Comparison of ENCODE assay signal across 12 cellular contexts in the genomic region with DNA sequence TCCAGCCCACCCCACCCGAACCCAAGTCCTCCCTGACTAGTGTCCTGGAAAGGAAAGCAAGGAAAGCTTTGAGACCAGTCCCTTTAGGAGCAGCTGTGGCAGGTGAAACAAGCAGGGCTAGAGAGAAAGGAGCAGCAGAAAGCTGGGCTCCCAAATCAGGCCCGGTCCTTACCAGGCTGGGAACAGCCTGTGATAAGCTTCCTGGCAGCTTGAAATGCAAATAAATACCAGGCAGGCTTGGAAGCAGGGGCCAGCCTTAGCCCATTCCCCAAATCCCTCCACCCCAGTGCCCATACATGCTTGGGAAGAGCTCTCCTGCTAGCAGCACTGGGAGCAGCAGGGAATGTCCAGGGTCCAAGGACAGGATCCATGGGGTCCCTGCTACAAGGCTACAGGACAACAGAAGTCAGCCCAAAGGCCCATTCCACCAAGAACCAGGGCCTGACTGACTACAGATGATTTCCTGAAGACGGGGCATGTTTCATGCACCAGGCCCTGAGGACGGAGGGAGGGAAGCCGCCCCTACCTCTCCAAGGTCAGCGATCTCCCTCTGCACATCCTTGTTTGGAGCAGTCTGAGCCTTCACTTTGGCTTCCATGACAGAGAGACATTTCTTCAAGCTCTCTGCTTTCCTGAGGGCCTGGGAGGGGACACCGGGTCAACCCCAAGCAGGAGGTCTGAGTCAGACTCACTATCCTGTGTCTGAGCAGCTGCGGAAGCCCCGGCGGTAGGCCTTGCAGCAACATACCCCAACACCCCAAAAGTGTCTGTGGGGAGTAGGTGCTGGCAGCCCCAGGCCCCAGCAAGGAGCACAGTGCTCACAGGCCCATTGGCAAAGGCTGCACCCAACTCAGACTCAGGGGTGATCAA. TPM values are rescaled to one million over a fixed set of nuclear protein-coding genes. Genes with fewer than 3 reads are reported as not detected.
DNase-seq lines count a peak whose midpoint lies in the region; ATAC-seq and TF ChIP-seq lines count a peak whose summit lies in the region.
"Had no signal": no experiment of that assay in that cellular context is flagged by ENCODE, and none has a peak within 500 bp of the region (broad histone marks: within the 10 kb centered on the region; RNA-seq: fewer than 3 reads in every experiment).

No MANE protein-coding gene starts in this region.

- H3K36me3 Mint-ChIP-seq in activated CD4-positive, alpha-beta memory T cell treated with anti-CD3 and anti-CD28 coated beads, Interleukin-2, amount 10 ng/mL, durations not matched to agents 7 days and 5 days (ENCODE audit: low read depth) = peaks cover 64% of the 10 kb centered on the region
- H3K36me3 Mint-ChIP-seq in activated CD4-positive, alpha-beta memory T cell treated with anti-CD3 and anti-CD28 coated beads for 36 hours = peaks cover 59% of the 10 kb centered on the region
- peaks cover 24% of the 10 kb centered on the region for H3K36me3 Mint-ChIP-seq in activated naive CD8-positive, alpha-beta T cell treated with anti-CD3 and anti-CD28 coated beads, Interleukin-2, amount 10 ng/mL, durations not matched to agents 7 days and 5 days
- H3K36me3 Mint-ChIP-seq in nephron progenitor cell (ENCODE audit: low read depth) = peaks cover 36% of the 10 kb centered on the region

- no peaks in the 10 kb centered on the region for H3K4me1 ChIP-seq in HEK293 (ENCODE audit: control insufficient read depth, insufficient read depth, low read length)

- ATAC-seq in activated naive CD8-positive, alpha-beta T cell treated with anti-CD3 and anti-CD28 coated beads, Interleukin-2, amount 10 ng/mL, durations not matched to agents 7 days and 5 days (ENCODE audit: low read depth) = no peak
- no peak for ATAC-seq in HG03439 (IDR thresholded peaks at IDR 0.05; ENCODE audit: unreplicated experiment)

- POLR2A ChIA-PET in activated CD4-positive, alpha-beta memory T cell treated with anti-CD3 and anti-CD28 coated beads, Interleukin-2, amount 10 ng/mL, durations not matched to agents 7 days and 5 days (lab: Charles Lee) = interaction anchor here (0.7 kb wide), 1 partner anchor 33 kb away, joined by 3 read pairs; no protein-coding TSS in a partner anchor
- POLR2A ChIA-PET in activated CD4-positive, alpha-beta memory T cell treated with anti-CD3 and anti-CD28 coated beads for 36 hours (lab: Charles Lee) = interaction anchor here (0.7 to 1.7 kb wide), 2 partner anchors 35 to 93 kb away, joined by 3 to 8 read pairs; partner anchors contain the start of genes AARS1 and DDX19A
- POLR2A ChIA-PET in HEK293 (lab: Yijun Ruan, JAX) = interaction anchor here (1.0 to 1.2 kb wide), 2 partner anchors 28 to 35 kb away, joined by 3 to 4 read pairs; partner anchors contain the start of gene AARS1
- POLR2A ChIA-PET in activated naive CD8-positive, alpha-beta T cell treated with anti-CD3 and anti-CD28 coated beads, Interleukin-2, amount 10 ng/mL, durations not matched to agents 7 days and 5 days (lab: Charles Lee) = no interaction called here

- TF ChIP-seq CTCF in HEK293 (tag by site-specific recombination; IDR thresholded peaks at IDR 0.05) (no peak), nephron progenitor cell (IDR thresholded peaks at IDR 0.05) (no peak)

- no peaks in the 10 kb centered on the region for H3K9me3 Mint-ChIP-seq in activated CD4-positive, alpha-beta memory T cell treated with anti-CD3 and anti-CD28 coated beads, Interleukin-2, amount 10 ng/mL, durations not matched to agents 7 days and 5 days
- H3K9me3 Mint-ChIP-seq in activated CD4-positive, alpha-beta memory T cell treated with anti-CD3 and anti-CD28 coated beads for 36 hours = no peaks in the 10 kb centered on the region
- no peaks in the 10 kb centered on the region for H3K9me3 Mint-ChIP-seq in activated naive CD8-positive, alpha-beta T cell treated with anti-CD3 and anti-CD28 coated beads, Interleukin-2, amount 10 ng/mL, durations not matched to agents 7 days and 5 days
- H3K9me3 Mint-ChIP-seq in nephron progenitor cell = no peaks in the 10 kb centered on the region
- H3K9me3 Mint-ChIP-seq: activated T-helper 1 cell treated with anti-CD3 and anti-CD28 coated beads, Interleukin-12 subunit alpha, Interleukin-12 subunit beta, Interleukin-2, Interleukin-4 antibody, amounts not matched to agents 30 ng/mL and 10 ng/mL and 1 ng/mL, durations not matched to agents 14 hours and 24 hours and 36 hours; neural progenitor cell had no signal

- no peak overlapping the region for H3K27ac ChIP-seq in HEK293 (ENCODE audit: extremely low read depth, low read depth, low read length)
- H3K27ac ChIP-seq: neural progenitor cell had no signal

- no peak overlapping the region for H3K4me3 Mint-ChIP-seq in activated CD4-positive, alpha-beta memory T cell treated with anti-CD3 and anti-CD28 coated beads, Interleukin-2, amount 10 ng/mL, durations not matched to agents 7 days and 5 days
- no peak overlapping the region for H3K4me3 Mint-ChIP-seq in activated CD4-positive, alpha-beta memory T cell treated with anti-CD3 and anti-CD28 coated beads for 36 hours
- no peak overlapping the region for H3K4me3 Mint-ChIP-seq in activated naive CD8-positive, alpha-beta T cell treated with anti-CD3 and anti-CD28 coated beads, Interleukin-2, amount 10 ng/mL, durations not matched to agents 7 days and 5 days
- H3K4me3 Mint-ChIP-seq in nephron progenitor cell = no peak overlapping the region
- H3K4me3 Mint-ChIP-seq: activated T-helper 1 cell treated with anti-CD3 and anti-CD28 coated beads, Interleukin-12 subunit alpha, Interleukin-12 subunit beta, Interleukin-2, Interleukin-4 antibody, amounts not matched to agents 30 ng/mL and 10 ng/mL and 1 ng/mL, durations not matched to agents 14 hours and 24 hours and 36 hours; neural progenitor cell had no signal

- H3K27me3 Mint-ChIP-seq in activated CD4-positive, alpha-beta memory T cell treated with anti-CD3 and anti-CD28 coated beads, Interleukin-2, amount 10 ng/mL, durations not matched to agents 7 days and 5 days = no peaks in the 10 kb centered on the region
- no peaks in the 10 kb centered on the region for H3K27me3 Mint-ChIP-seq in activated CD4-positive, alpha-beta memory T cell treated with anti-CD3 and anti-CD28 coated beads for 36 hours
- H3K27me3 Mint-ChIP-seq in activated naive CD8-positive, alpha-beta T cell treated with anti-CD3 and anti-CD28 coated beads, Interleukin-2, amount 10 ng/mL, durations not matched to agents 7 days and 5 days = no peaks in the 10 kb centered on the region
- H3K27me3 Mint-ChIP-seq in nephron progenitor cell (ENCODE audit: low read depth, poor library complexity) = no peaks in the 10 kb centered on the region

- peaks cover 12% of the 10 kb centered on the region for H3K4me1 Mint-ChIP-seq in activated CD4-positive, alpha-beta memory T cell treated with anti-CD3 and anti-CD28 coated beads, Interleukin-2, amount 10 ng/mL, durations not matched to agents 7 days and 5 days
- peaks cover 8% of the 10 kb centered on the region for H3K4me1 Mint-ChIP-seq in activated CD4-positive, alpha-beta memory T cell treated with anti-CD3 and anti-CD28 coated beads for 36 hours (ENCODE audit: low read depth)
- H3K4me1 Mint-ChIP-seq in activated naive CD8-positive, alpha-beta T cell treated with anti-CD3 and anti-CD28 coated beads, Interleukin-2, amount 10 ng/mL, durations not matched to agents 7 days and 5 days = peaks cover 9% of the 10 kb centered on the region
- peaks cover 9% of the 10 kb centered on the region for H3K4me1 Mint-ChIP-seq in nephron progenitor cell

- no peak for DNase-seq in activated CD4-positive, alpha-beta memory T cell treated with anti-CD3 and anti-CD28 coated beads, Interleukin-2, amount 10 ng/mL, durations not matched to agents 7 days and 5 days
- DNase-seq in activated CD4-positive, alpha-beta memory T cell treated with anti-CD3 and anti-CD28 coated beads for 36 hours = no peak
- no peak for DNase-seq in activated naive CD8-positive, alpha-beta T cell treated with anti-CD3 and anti-CD28 coated beads, Interleukin-2, amount 10 ng/mL, durations not matched to agents 7 days and 5 days
- DNase-seq in nephron progenitor cell (no peak), GM19238 (ENCODE audit: insufficient read length, low spot score) (no peak), glomerular visceral epithelial cell (ENCODE audit: extremely low spot score) (no peak)
- DNase-seq: activated CD4-positive, alpha-beta T cell treated with anti-CD3 and anti-CD28 coated beads for 1 hour; NCI-H187 had no signal

- H3K27ac Mint-ChIP-seq in activated CD4-positive, alpha-beta memory T cell treated with anti-CD3 and anti-CD28 coated beads, Interleukin-2, amount 10 ng/mL, durations not matched to agents 7 days and 5 days = peak overlapping the region; percentile 26
- H3K27ac Mint-ChIP-seq in activated CD4-positive, alpha-beta memory T cell treated with anti-CD3 and anti-CD28 coated beads for 36 hours = no peak overlapping the region
- H3K27ac Mint-ChIP-seq in activated naive CD8-positive, alpha-beta T cell treated with anti-CD3 and anti-CD28 coated beads, Interleukin-2, amount 10 ng/mL, durations not matched to agents 7 days and 5 days = peak overlapping the region; percentile 21
- peak overlapping the region; percentile 88 for H3K27ac Mint-ChIP-seq in nephron progenitor cell
- H3K27ac Mint-ChIP-seq: activated T-helper 1 cell treated with anti-CD3 and anti-CD28 coated beads, Interleukin-12 subunit alpha, Interleukin-12 subunit beta, Interleukin-2, Interleukin-4 antibody, amounts not matched to agents 30 ng/mL and 10 ng/mL and 1 ng/mL, durations not matched to agents 14 hours and 24 hours and 36 hours; neural progenitor cell had no signal

- H3K4me3 ChIP-seq in HEK293 (ENCODE audit: low read depth, low read length) = no peak overlapping the region
- H3K4me3 ChIP-seq: neural progenitor cell had no signal

- intact Hi-C loops in activated CD4-positive, alpha-beta memory T cell treated with anti-CD3 and anti-CD28 coated beads for 36 hours (cut with micrococcal nuclease) = loop anchor here (10.0 kb wide), 1 partner anchor 300 kb away; no protein-coding TSS in a partner anchor

- peaks cover 31 to 82% of the 10 kb centered on the region in 2 experiments; a peak in 2 of 3 replicates for H3K36me3 ChIP-seq in HEK293 (ENCODE audit: control insufficient read depth in 2 of 2, insufficient read depth in 1 of 2, low read length in 2 of 2)
- H3K36me3 ChIP-seq: neural progenitor cell had no signal

- CTCF ChIA-PET in activated CD4-positive, alpha-beta memory T cell treated with anti-CD3 and anti-CD28 coated beads, Interleukin-2, amount 10 ng/mL, durations not matched to agents 7 days and 5 days (lab: Charles Lee) = interaction anchor here (0.6 to 5.4 kb wide), 7 partner anchors 13 to 472 kb away, joined by 3 to 19 read pairs (median 4); no protein-coding TSS in a partner anchor
- CTCF ChIA-PET in activated CD4-positive, alpha-beta memory T cell treated with anti-CD3 and anti-CD28 coated beads for 36 hours (lab: Charles Lee) = interaction anchor here (0.7 to 5.3 kb wide), 11 partner anchors 8 to 298 kb away, joined by 3 to 26 read pairs (median 4); no protein-coding TSS in a partner anchor
- CTCF ChIA-PET in HEK293 (lab: Yijun Ruan, JAX) = interaction anchor here (1.0 to 3.4 kb wide), 5 partner anchors 8 to 90 kb away, joined by 3 to 24 read pairs (median 13); no protein-coding TSS in a partner anchor

- no peaks in the 10 kb centered on the region for H3K9me3 ChIP-seq in HEK293 (ENCODE audit: control insufficient read depth, insufficient read depth, low read depth, low read length)

RNA-seq across cellular contexts. Expression of gene EXOSC6, which starts 2.6 kb away (rescaled TPM):
- 10 to 100 TPM; 24.3 to 24.4 TPM for total RNA-seq in activated CD4-positive, alpha-beta memory T cell treated with anti-CD3 and anti-CD28 coated beads, Interleukin-2, amount 10 ng/mL, durations not matched to agents 7 days and 5 days
- 10 to 100 TPM; 22.3 to 24.5 TPM for total RNA-seq in activated CD4-positive, alpha-beta memory T cell treated with anti-CD3 and anti-CD28 coated beads for 36 hours
- total RNA-seq in activated naive CD8-positive, alpha-beta T cell treated with anti-CD3 and anti-CD28 coated beads, Interleukin-2, amount 10 ng/mL, durations not matched to agents 7 days and 5 days = 10 to 100 TPM; 28.8 to 29.4 TPM

RNA-seq across cellular contexts. Expression of gene AARS1, which starts 35.0 kb away (rescaled TPM):
- 100 to 1,000 TPM; 128 to 129 TPM for total RNA-seq in activated CD4-positive, alpha-beta memory T cell treated with anti-CD3 and anti-CD28 coated beads, Interleukin-2, amount 10 ng/mL, durations not matched to agents 7 days and 5 days
- 100 to 1,000 TPM; 165 to 170 TPM for total RNA-seq in activated CD4-positive, alpha-beta memory T cell treated with anti-CD3 and anti-CD28 coated beads for 36 hours
- 100 to 1,000 TPM; 121 to 122 TPM for total RNA-seq in activated naive CD8-positive, alpha-beta T cell treated with anti-CD3 and anti-CD28 coated beads, Interleukin-2, amount 10 ng/mL, durations not matched to agents 7 days and 5 days

RNA-seq across cellular contexts. Expression of gene DDX19B, which starts 44.7 kb away (rescaled TPM):
- total RNA-seq in activated CD4-positive, alpha-beta memory T cell treated with anti-CD3 and anti-CD28 coated beads, Interleukin-2, amount 10 ng/mL, durations not matched to agents 7 days and 5 days = 10 to 100 TPM; 33.2 to 35.8 TPM
- 10 to 100 TPM; 31.2 to 36.6 TPM for total RNA-seq in activated CD4-positive, alpha-beta memory T cell treated with anti-CD3 and anti-CD28 coated beads for 36 hours
- 10 to 100 TPM; 29.8 to 32.3 TPM for total RNA-seq in activated naive CD8-positive, alpha-beta T cell treated with anti-CD3 and anti-CD28 coated beads, Interleukin-2, amount 10 ng/mL, durations not matched to agents 7 days and 5 days
